In genomic region chr13:66400292-66400691, GRCh38 we compare ENCODE assay signal across 34 cellular contexts.
"Had no signal": no experiment of that assay in that cellular context is flagged by ENCODE, and none has a peak within 500 bp of the region (broad histone marks: within the 10 kb centered on the region; RNA-seq: fewer than 3 reads in every experiment).

No MANE protein-coding gene starts in this region.

- H3K4me3 ChIP-seq: MG63 had no signal

- H3K9me3 ChIP-seq: MG63 had no signal

- H3K36me3 ChIP-seq: MG63 had no signal

- DNase-seq: Karpas-422, Kasumi-1, KG1, MG63, MM.1S, MV-4-11, NCI-H1048, NCI-H1092, NCI-H1092 treated with DMSO at 0.1 percent for 48 hours, NCI-H1105, NCI-H1105 treated with DMSO at 0.1 percent for 48 hours, NCI-H1417, NCI-H1417 treated with DMSO at 0.1 percent for 48 hours, NCI-H1436, NCI-H1436 treated with DMSO at 0.1 percent for 48 hours, NCI-H146, NCI-H1694, NCI-H1694 treated with DMSO at 0.1 percent for 48 hours, NCI-H187, NCI-H187 treated with DMSO at 0.1 percent for 48 hours, NCI-H1930, NCI-H2029, NCI-H2029 treated with DMSO at 0.1 percent for 48 hours, NCI-H2081, NCI-H2081 treated with DMSO at 0.1 percent for 48 hours, NCI-H2107, NCI-H2171, NCI-H2171 treated with DMSO at 0.1 percent for 48 hours, NCI-H2227 treated with DMSO at 0.1 percent for 48 hours, NCI-H226, NCI-H345, NCI-H446, NCI-H446 treated with DMSO at 0.1 percent for 48 hours had no signal

- H3K27ac ChIP-seq: KMS-11 had no signal

- H3K9ac ChIP-seq: KMS-11 had no signal

- H3K27me3 ChIP-seq: MG63 had no signal

- H3K4me2 ChIP-seq: KMS-11 had no signal
